ENCODE assay signal across 20 cellular contexts in genomic region chr5:54709096-54709495, GRCh38.
"Had no signal": no experiment of that assay in that cellular context is flagged by ENCODE, and none has a peak within 500 bp of the region (broad histone marks: within the 10 kb centered on the region; RNA-seq: fewer than 3 reads in every experiment).

No MANE protein-coding gene starts in this region.

- FAIRE-seq: colon, frontal cortex, islet of Langerhans, keratinocyte had no signal

- H3K4me1 ChIP-seq: foreskin keratinocyte had no signal

- H3K36me3 ChIP-seq: esophagus muscularis mucosa, gastroesophageal sphincter, heart left ventricle, left lung, lower lobe of right lung had no signal

- H3K27ac ChIP-seq: coronary artery, esophagus muscularis mucosa, foreskin keratinocyte, gastroesophageal sphincter, heart left ventricle, hepatocyte, left lung, lower lobe of right lung had no signal

- H2AFZ ChIP-seq: hepatocyte had no signal

- H3K9me3 ChIP-seq: esophagus muscularis mucosa, gastroesophageal sphincter, left lung, lower lobe of right lung, mucosa of descending colon had no signal

- DNase-seq: effector CD4-positive, alpha-beta T cell; effector memory CD4-positive, alpha-beta T cell; foreskin keratinocyte; heart left ventricle; left cardiac atrium; left lung; left ventricle myocardium superior; lower lobe of right lung; mesenchymal stem cell; mucosa of descending colon; naive B cell; naive thymus-derived CD8-positive, alpha-beta T cell had no signal

- H3K79me2 ChIP-seq: hepatocyte had no signal

- H3K4me2 ChIP-seq: hepatocyte had no signal

- H3K27me3 ChIP-seq: esophagus muscularis mucosa, foreskin keratinocyte, gastroesophageal sphincter, heart left ventricle, hepatocyte, left lung had no signal

- H3K4me3 ChIP-seq: coronary artery, esophagus muscularis mucosa, gastroesophageal sphincter, heart left ventricle, hepatocyte, left lung, lower lobe of right lung, mucosa of descending colon had no signal
